13 cellular contexts compared by ENCODE assay signal in the genomic region with DNA sequence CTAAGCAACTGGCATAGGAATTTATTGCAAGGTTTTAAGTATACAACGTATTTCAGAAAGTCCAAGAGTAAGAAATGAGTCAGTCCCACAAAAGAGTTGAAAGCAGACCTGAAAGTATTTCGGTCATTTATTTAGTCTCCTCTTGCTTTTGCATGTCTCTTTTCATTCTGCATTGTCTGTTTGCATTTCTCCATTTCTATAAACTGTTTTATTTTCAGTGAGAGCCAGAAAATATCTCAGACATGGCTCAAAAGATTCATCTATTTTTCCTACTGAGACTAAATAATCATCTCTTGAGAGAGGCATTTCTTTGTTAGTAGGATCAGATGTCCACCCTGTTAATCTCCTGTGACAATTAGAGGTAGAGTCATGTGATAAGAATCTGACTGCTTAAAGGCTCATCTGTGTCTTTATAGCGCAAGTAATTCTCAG.
DNase-seq lines count a peak whose midpoint lies in the region; ATAC-seq, FAIRE-seq and TF ChIP-seq lines count a peak whose summit lies in the region.
"Had no signal": no experiment of that assay in that cellular context is flagged by ENCODE, and none has a peak within 500 bp of the region (broad histone marks: within the 10 kb centered on the region; RNA-seq: fewer than 3 reads in every experiment).

No MANE protein-coding gene starts in this region.

- no peaks in the 10 kb centered on the region for H3K79me2 ChIP-seq in astrocyte (ENCODE audit: insufficient read depth, low read length)
- H3K79me2 ChIP-seq: parathyroid adenoma had no signal

- H3K27me3 ChIP-seq in astrocyte (ENCODE audit: insufficient read depth, low read length) (no peaks in the 10 kb centered on the region), tibial artery (no peaks in the 10 kb centered on the region)

- no peaks in the 10 kb centered on the region for H3K9me3 Mint-ChIP-seq in astrocyte (ENCODE audit: unreplicated experiment)
- peaks cover 0 to 5% (median 0%) of the 10 kb centered on the region in 7 donors for H3K9me3 Mint-ChIP-seq in CD14-positive monocyte
- H3K9me3 Mint-ChIP-seq: GM23338 had no signal

- H3K27me3 Mint-ChIP-seq in astrocyte (ENCODE audit: low read depth, unreplicated experiment) (no peaks in the 10 kb centered on the region), CD14-positive monocyte (ENCODE audit: low read depth in 3 of 3) (no peaks in the 10 kb centered on the region)
- H3K27me3 Mint-ChIP-seq: T-helper 17 cell had no signal

- intact Hi-C loops in CD14-positive monocyte (cut with micrococcal nuclease) (no loop called here), tibial artery (cut with DNase I; ENCODE audit: low total_unique reads) (no loop called here)

- peak; percentile 64 for DNase-seq in ELR (ENCODE audit: low read depth)
- DNase-seq in astrocyte (ENCODE audit: low read depth) = peak; percentile 61
- DNase-seq in SHP77 treated with DMSO at 0.1 percent for 48 hours (lab: John Stamatoyannopoulos, UW) = no peak
- no peak for DNase-seq in CD14-positive monocyte (ENCODE audit: low spot score)
- no peak for DNase-seq in nucleus accumbens (lab: John Stamatoyannopoulos, UW)
- no peak for DNase-seq in tibial artery
- DNase-seq: NCI-H1930, T-helper 17 cell had no signal

- no peaks in the 10 kb centered on the region for H3K9me3 ChIP-seq in astrocyte (ENCODE audit: insufficient read depth, low read depth, low read length)
- no peaks in the 10 kb centered on the region for H3K9me3 ChIP-seq in tibial artery

- H3K4me1 ChIP-seq in astrocyte (ENCODE audit: insufficient read depth, low read length) (no peaks in the 10 kb centered on the region), tibial artery (peaks cover 0 to 8% (median 0%) of the 10 kb centered on the region in 4 donors)
- H3K4me1 ChIP-seq: parathyroid adenoma had no signal

- H3K4me3 ChIP-seq in astrocyte (ENCODE audit: insufficient read depth, low read depth, low read length) (no peak overlapping the region), tibial artery (no peak overlapping the region)
- H3K4me3 ChIP-seq: GM23338 had no signal

- H3K36me3 Mint-ChIP-seq in astrocyte (ENCODE audit: low read depth, unreplicated experiment) = no peaks in the 10 kb centered on the region
- no peaks in the 10 kb centered on the region for H3K36me3 Mint-ChIP-seq in CD14-positive monocyte

- no peak for TF ChIP-seq CTCF in astrocyte (IDR thresholded peaks at IDR 0.05; ENCODE audit: insufficient read depth, low read depth, low read length)
- TF ChIP-seq CTCF in CD14-positive monocyte (IDR thresholded peaks at IDR 0.05) = no peak
- no peak for TF ChIP-seq CTCF in tibial artery (IDR thresholded peaks at IDR 0.05)

- peak overlapping the region; percentile 69 for H3K4me2 ChIP-seq in astrocyte (ENCODE audit: low read length)
- H3K4me2 ChIP-seq: GM23338 had no signal

- H3K36me3 ChIP-seq in astrocyte (ENCODE audit: insufficient read depth, low read length) (no peaks in the 10 kb centered on the region), tibial artery (no peaks in the 10 kb centered on the region)

- H3K9ac ChIP-seq in astrocyte (ENCODE audit: low read length) = peak overlapping the region; percentile 33
- H3K9ac ChIP-seq: parathyroid adenoma had no signal

- no peak for FAIRE-seq in astrocyte (lab: Jason Lieb, UNC)

- ATAC-seq in GM21390 (IDR thresholded peaks at IDR 0.05; ENCODE audit: unreplicated experiment) = peak; percentile 79
- ATAC-seq in HG03095 (IDR thresholded peaks at IDR 0.05; ENCODE audit: unreplicated experiment) = peak; percentile 82
- ATAC-seq: GM23338, T-helper 17 cell had no signal

- peak overlapping the region; percentile 53 for H3K27ac ChIP-seq in astrocyte (ENCODE audit: low read depth, low read length)
- H3K27ac ChIP-seq in tibial artery = no peak overlapping the region
- H3K27ac ChIP-seq: C4-2B, parathyroid adenoma had no signal

- no peak overlapping the region for H2AFZ ChIP-seq in astrocyte (ENCODE audit: low read depth, low read length)
- H2AFZ ChIP-seq: GM23338, parathyroid adenoma had no signal

- H3K27ac Mint-ChIP-seq in astrocyte (ENCODE audit: unreplicated experiment) = no peak overlapping the region
- no peak overlapping the region for H3K27ac Mint-ChIP-seq in CD14-positive monocyte
- H3K27ac Mint-ChIP-seq: GM23338, T-helper 17 cell had no signal

- H4K20me1 ChIP-seq in astrocyte (ENCODE audit: insufficient read depth, low read length) = no peaks in the 10 kb centered on the region

- H3K4me3 Mint-ChIP-seq in astrocyte (ENCODE audit: unreplicated experiment) = no peak overlapping the region
- H3K4me3 Mint-ChIP-seq in CD14-positive monocyte = no peak overlapping the region
- H3K4me3 Mint-ChIP-seq: GM23338, T-helper 17 cell had no signal

- peaks cover 21% of the 10 kb centered on the region for H3K4me1 Mint-ChIP-seq in astrocyte (ENCODE audit: low read depth, unreplicated experiment)
- no peaks in the 10 kb centered on the region for H3K4me1 Mint-ChIP-seq in CD14-positive monocyte
- H3K4me1 Mint-ChIP-seq: GM23338, T-helper 17 cell had no signal

Comparison
In these comparisons a context has a peak if more than half of its experiments do, and no peak if none do; other contexts are left out.
1. DNase-seq: peak in ELR (single experiment) and astrocyte (single experiment); none in SHP77 treated with DMSO at 0.1 percent for 48 hours (single experiment), CD14-positive monocyte (single experiment), nucleus accumbens (0 of 56) and tibial artery (0 of 2).